1 cellular context compared by ENCODE assay signal in the genomic region with DNA sequence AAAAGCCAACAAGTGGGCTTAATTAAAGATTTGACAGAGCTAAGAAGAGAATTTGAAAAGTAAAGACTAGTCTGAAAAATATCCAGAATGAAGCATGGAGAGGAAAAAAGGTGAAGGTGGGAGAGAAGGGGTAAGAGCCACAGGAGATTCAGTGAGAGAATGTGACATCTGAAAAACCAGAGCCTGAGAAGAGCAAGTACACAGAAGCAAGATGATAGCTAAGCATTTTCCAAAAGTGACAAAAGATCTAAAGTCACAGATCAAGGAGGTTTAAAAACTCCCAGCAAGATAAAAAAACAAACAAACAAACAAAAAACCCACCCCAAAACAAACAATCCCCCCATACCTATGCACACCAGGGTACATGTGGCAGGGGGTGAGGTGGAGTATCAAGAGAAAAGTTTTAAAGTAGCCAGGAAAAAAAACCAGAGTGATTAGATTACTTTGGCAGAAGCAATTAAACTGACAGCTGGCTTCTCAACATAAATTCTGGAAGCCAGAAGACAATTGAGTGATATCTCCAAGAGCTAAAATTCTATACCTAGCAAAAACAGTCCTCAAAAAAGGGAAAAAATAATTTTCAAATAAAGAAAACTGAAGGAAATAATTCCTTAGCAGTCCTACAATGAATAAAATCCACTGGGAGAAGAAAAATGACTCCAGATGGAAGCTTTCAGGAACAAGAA.
TF ChIP-seq lines count a peak whose summit lies in the region.

No MANE protein-coding gene starts in this region.

TF ChIP-seq in neural cell, 6 proteins besides CTCF, POLR2A, EP300 and RAD21:
- no peak for TF ChIP-seq REST (IDR thresholded peaks at IDR 0.05; ENCODE audit: borderline replicate concordance)
- no peak for TF ChIP-seq SMC3 (conservative IDR thresholded peaks at IDR 0.05; ENCODE audit: poor library complexity)
TF ChIP-seq in neural cell: peak in this region for 0.
